Comparison of ENCODE assay signal across 39 cellular contexts in the genomic region with DNA sequence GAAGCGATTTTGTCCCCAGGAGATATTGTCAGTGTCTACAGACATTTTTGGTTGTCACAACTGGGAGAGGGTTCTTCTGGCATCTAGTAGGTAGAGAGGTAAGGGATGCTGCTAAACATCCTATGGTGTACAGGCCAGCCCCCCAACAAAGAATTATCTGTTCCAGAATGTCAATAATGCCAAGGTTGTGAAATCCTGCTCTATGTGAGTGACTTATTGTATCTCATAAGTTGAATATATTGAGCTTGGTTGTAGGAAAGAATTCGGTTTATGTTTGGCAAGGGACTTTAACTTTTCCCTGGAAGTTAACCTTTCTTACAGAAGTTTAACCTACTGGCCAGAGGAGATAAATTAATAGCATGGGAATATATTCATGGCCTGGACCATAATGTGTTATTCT. TPM values are rescaled to one million over a fixed set of nuclear protein-coding genes. Genes with fewer than 3 reads are reported as not detected.
"Had no signal": no experiment of that assay in that cellular context is flagged by ENCODE, and none has a peak within 500 bp of the region (broad histone marks: within the 10 kb centered on the region; RNA-seq: fewer than 3 reads in every experiment).

No MANE protein-coding gene starts in this region.

- ATAC-seq: activated naive CD4-positive, alpha-beta T cell treated with anti-CD3 and anti-CD28 coated beads, Interleukin-2, amount 50 U/mL, for 72 hours; activated naive CD8-positive, alpha-beta T cell treated with anti-CD3 and anti-CD28 coated beads, Interleukin-2, amount 50 U/mL, for 24 hours; activated T-cell treated with anti-CD3 and anti-CD28 coated beads, Interleukin-2, amount 50 U/mL, for 4 hours; activated T-cell treated with anti-CD3 and anti-CD28 coated beads, Interleukin-2, amount 50 U/mL, for 72 hours; activated T-helper 17 cell treated with anti-CD3 and anti-CD28 coated beads, Interleukin-2, amount 50 U/mL, for 72 hours; body of pancreas had no signal

- DNase-seq: activated effector memory CD4-positive, alpha-beta T cell treated with anti-CD3 and anti-CD28 coated beads, Interleukin-2, amount 50 U/mL, for 16 hours; activated effector memory CD4-positive, alpha-beta T cell treated with Interleukin-2 at 50 U/mL for 16 hours; activated gamma-delta T cell; activated gamma-delta T cell treated with Interleukin-2 at 50 U/mL for 16 hours; activated naive CD4-positive, alpha-beta T cell; activated naive CD4-positive, alpha-beta T cell treated with anti-CD3 and anti-CD28 coated beads for 36 hours; activated naive CD4-positive, alpha-beta T cell treated with anti-CD3 and anti-CD28 coated beads, Interleukin-2, amount 10 ng/mL, durations not matched to agents 7 days and 5 days; activated naive CD4-positive, alpha-beta T cell treated with anti-CD3 and anti-CD28 coated beads, Interleukin-2, amount 50 U/mL, for 16 hours; activated naive CD4-positive, alpha-beta T cell treated with Interleukin-2 at 50 U/mL for 16 hours; activated naive CD8-positive, alpha-beta T cell treated with anti-CD3 and anti-CD28 coated beads for 36 hours; activated naive CD8-positive, alpha-beta T cell treated with anti-CD3 and anti-CD28 coated beads, Interleukin-2, amount 10 ng/mL, durations not matched to agents 7 days and 5 days; activated naive CD8-positive, alpha-beta T cell treated with anti-CD3 and anti-CD28 coated beads, Interleukin-2, amount 50 U/mL, for 24 hours; activated T-cell treated with anti-CD3 and anti-CD28 coated beads, Interleukin-2, amount 50 U/mL, for 1 hour; activated T-cell treated with anti-CD3 and anti-CD28 coated beads, Interleukin-2, amount 50 U/mL, for 24 hours; activated T-cell treated with anti-CD3 and anti-CD28 coated beads, Interleukin-2, amount 50 U/mL, for 4 hours; activated T-cell treated with anti-CD3 and anti-CD28 coated beads, Interleukin-2, amount 50 U/mL, for 72 hours; adrenal gland; amniotic stem cell; amygdala; anterior cingulate cortex; aorta; body of pancreas; brain microvascular endothelial cell; caudate nucleus; central memory CD4-positive, alpha-beta T cell; cerebellar nuclear complex had no signal

- H3K27me3 ChIP-seq: adrenal gland, ascending aorta, body of pancreas, brain microvascular endothelial cell, breast epithelium, cardiac muscle cell had no signal

- H3K27ac Mint-ChIP-seq: activated naive CD4-positive, alpha-beta T cell treated with anti-CD3 and anti-CD28 coated beads for 36 hours; activated naive CD4-positive, alpha-beta T cell treated with anti-CD3 and anti-CD28 coated beads, Interleukin-2, amount 10 ng/mL, durations not matched to agents 7 days and 5 days; activated naive CD4-positive, alpha-beta T cell treated with anti-CD3 and anti-CD28 coated beads, Interleukin-2, amount 50 U/mL, for 24 hours; activated naive CD4-positive, alpha-beta T cell treated with anti-CD3 and anti-CD28 coated beads, Interleukin-2, amount 50 U/mL, for 72 hours; activated naive CD8-positive, alpha-beta T cell; activated naive CD8-positive, alpha-beta T cell treated with anti-CD3 and anti-CD28 coated beads for 36 hours; activated naive CD8-positive, alpha-beta T cell treated with anti-CD3 and anti-CD28 coated beads, Interleukin-2, amount 10 ng/mL, durations not matched to agents 7 days and 5 days; activated naive CD8-positive, alpha-beta T cell treated with anti-CD3 and anti-CD28 coated beads, Interleukin-2, amount 50 U/mL, for 24 hours; activated T-cell treated with anti-CD3 and anti-CD28 coated beads, Interleukin-2, amount 50 U/mL, for 24 hours; activated T-cell treated with anti-CD3 and anti-CD28 coated beads, Interleukin-2, amount 50 U/mL, for 72 hours; activated T-helper 1 cell treated with anti-CD3 and anti-CD28 coated beads, Interleukin-12 subunit alpha, Interleukin-12 subunit beta, Interleukin-2, Interleukin-4 antibody, amounts not matched to agents 30 ng/mL and 10 ng/mL and 1 ng/mL, durations not matched to agents 14 hours and 24 hours and 36 hours; activated T-helper 17 cell treated with anti-CD3 and anti-CD28 coated beads, Interleukin-2, amount 50 U/mL, for 72 hours; activated T-helper 2 cell treated with anti-CD3 and anti-CD28 coated beads, Interferon-gamma antibody, Interleukin-2, Interleukin-4, amounts not matched to agents 10 μg/mL and 5 μg/mL and 100 μg/mL, durations not matched to agents 14 hours and 24 hours and 36 hours; brain had no signal

- H3K27me3 Mint-ChIP-seq: activated naive CD4-positive, alpha-beta T cell treated with anti-CD3 and anti-CD28 coated beads, Interleukin-2, amount 10 ng/mL, durations not matched to agents 7 days and 5 days; activated naive CD4-positive, alpha-beta T cell treated with anti-CD3 and anti-CD28 coated beads, Interleukin-2, amount 50 U/mL, for 24 hours; activated naive CD8-positive, alpha-beta T cell; activated naive CD8-positive, alpha-beta T cell treated with anti-CD3 and anti-CD28 coated beads for 36 hours; activated naive CD8-positive, alpha-beta T cell treated with anti-CD3 and anti-CD28 coated beads, Interleukin-2, amount 50 U/mL, for 24 hours; activated T-cell treated with anti-CD3 and anti-CD28 coated beads, Interleukin-2, amount 50 U/mL, for 24 hours; activated T-helper 17 cell treated with anti-CD3 and anti-CD28 coated beads, Interleukin-2, amount 50 U/mL, for 72 hours; brain had no signal

- H3K4me3 Mint-ChIP-seq: activated naive CD4-positive, alpha-beta T cell treated with anti-CD3 and anti-CD28 coated beads for 36 hours; activated naive CD4-positive, alpha-beta T cell treated with anti-CD3 and anti-CD28 coated beads, Interleukin-2, amount 10 ng/mL, durations not matched to agents 7 days and 5 days; activated naive CD4-positive, alpha-beta T cell treated with anti-CD3 and anti-CD28 coated beads, Interleukin-2, amount 50 U/mL, for 24 hours; activated naive CD8-positive, alpha-beta T cell; activated naive CD8-positive, alpha-beta T cell treated with anti-CD3 and anti-CD28 coated beads for 36 hours; activated naive CD8-positive, alpha-beta T cell treated with anti-CD3 and anti-CD28 coated beads, Interleukin-2, amount 10 ng/mL, durations not matched to agents 7 days and 5 days; activated naive CD8-positive, alpha-beta T cell treated with anti-CD3 and anti-CD28 coated beads, Interleukin-2, amount 50 U/mL, for 24 hours; activated T-cell treated with anti-CD3 and anti-CD28 coated beads, Interleukin-2, amount 50 U/mL, for 24 hours; activated T-cell treated with anti-CD3 and anti-CD28 coated beads, Interleukin-2, amount 50 U/mL, for 4 hours; activated T-cell treated with anti-CD3 and anti-CD28 coated beads, Interleukin-2, amount 50 U/mL, for 72 hours; activated T-helper 1 cell treated with anti-CD3 and anti-CD28 coated beads, Interleukin-12 subunit alpha, Interleukin-12 subunit beta, Interleukin-2, Interleukin-4 antibody, amounts not matched to agents 30 ng/mL and 10 ng/mL and 1 ng/mL, durations not matched to agents 14 hours and 24 hours and 36 hours; activated T-helper 17 cell treated with anti-CD3 and anti-CD28 coated beads, Interleukin-2, amount 50 U/mL, for 72 hours; brain; central memory CD8-positive, alpha-beta T cell had no signal

- H3K4me1 ChIP-seq: ascending aorta, breast epithelium had no signal

- H3K4me3 ChIP-seq: adrenal gland, ascending aorta, body of pancreas, breast epithelium, cardiac muscle cell had no signal

- FAIRE-seq: astrocyte, bronchial epithelial cell had no signal

- H3K9me3 ChIP-seq: body of pancreas had no signal

- H3K36me3 Mint-ChIP-seq: activated naive CD4-positive, alpha-beta T cell treated with anti-CD3 and anti-CD28 coated beads, Interleukin-2, amount 10 ng/mL, durations not matched to agents 7 days and 5 days; activated naive CD8-positive, alpha-beta T cell treated with anti-CD3 and anti-CD28 coated beads, Interleukin-2, amount 10 ng/mL, durations not matched to agents 7 days and 5 days had no signal

- H3K27ac ChIP-seq: adrenal gland, ascending aorta, body of pancreas, brain microvascular endothelial cell, breast epithelium, cardiac muscle cell had no signal

- H3K9me3 Mint-ChIP-seq: activated T-helper 1 cell treated with anti-CD3 and anti-CD28 coated beads, Interleukin-12 subunit alpha, Interleukin-12 subunit beta, Interleukin-2, Interleukin-4 antibody, amounts not matched to agents 30 ng/mL and 10 ng/mL and 1 ng/mL, durations not matched to agents 14 hours and 24 hours and 36 hours; activated T-helper 17 cell treated with anti-CD3 and anti-CD28 coated beads, Interleukin-2, amount 50 U/mL, for 72 hours; activated T-helper 2 cell treated with anti-CD3 and anti-CD28 coated beads, Interferon-gamma antibody, Interleukin-2, Interleukin-4, amounts not matched to agents 10 μg/mL and 5 μg/mL and 100 μg/mL, durations not matched to agents 14 hours and 24 hours and 36 hours; central memory CD8-positive, alpha-beta T cell had no signal

- H3K4me1 Mint-ChIP-seq: activated naive CD4-positive, alpha-beta T cell treated with anti-CD3 and anti-CD28 coated beads, Interleukin-2, amount 10 ng/mL, durations not matched to agents 7 days and 5 days; activated naive CD4-positive, alpha-beta T cell treated with anti-CD3 and anti-CD28 coated beads, Interleukin-2, amount 50 U/mL, for 24 hours; activated naive CD8-positive, alpha-beta T cell treated with anti-CD3 and anti-CD28 coated beads for 36 hours; activated naive CD8-positive, alpha-beta T cell treated with anti-CD3 and anti-CD28 coated beads, Interleukin-2, amount 10 ng/mL, durations not matched to agents 7 days and 5 days; activated T-helper 17 cell treated with anti-CD3 and anti-CD28 coated beads, Interleukin-2, amount 50 U/mL, for 72 hours; central memory CD8-positive, alpha-beta T cell had no signal

- H3K36me3 ChIP-seq: adrenal gland, ascending aorta, brain microvascular endothelial cell, breast epithelium, cardiac muscle cell had no signal

RNA-seq across cellular contexts. Expression of a gene that starts 52.6 kb away (rescaled TPM):
- total RNA-seq: activated naive CD4-positive, alpha-beta T cell treated with anti-CD3 and anti-CD28 coated beads for 36 hours; activated naive CD4-positive, alpha-beta T cell treated with anti-CD3 and anti-CD28 coated beads, Interleukin-2, amount 50 U/mL, for 72 hours; activated naive CD8-positive, alpha-beta T cell treated with anti-CD3 and anti-CD28 coated beads for 36 hours; activated naive CD8-positive, alpha-beta T cell treated with anti-CD3 and anti-CD28 coated beads, Interleukin-2, amount 10 ng/mL, durations not matched to agents 7 days and 5 days; activated T-cell treated with anti-CD3 and anti-CD28 coated beads, Interleukin-2, amount 50 U/mL, for 4 hours; activated T-cell treated with anti-CD3 and anti-CD28 coated beads, Interleukin-2, amount 50 U/mL, for 72 hours; activated T-helper 1 cell treated with anti-CD3 and anti-CD28 coated beads, Interleukin-12 subunit alpha, Interleukin-12 subunit beta, Interleukin-2, Interleukin-4 antibody, amounts not matched to agents 30 ng/mL and 10 ng/mL and 1 ng/mL, durations not matched to agents 14 hours and 24 hours and 36 hours; activated T-helper 17 cell treated with anti-CD3 and anti-CD28 coated beads, Interleukin-2, amount 50 U/mL, for 72 hours; activated T-helper 2 cell treated with anti-CD3 and anti-CD28 coated beads, Interferon-gamma antibody, Interleukin-2, Interleukin-4, amounts not matched to agents 10 μg/mL and 5 μg/mL and 100 μg/mL, durations not matched to agents 14 hours and 24 hours and 36 hours; bronchial epithelial cell; cardiac muscle cell had no signal
- polyA plus RNA-seq: cardiac muscle cell had no signal
